ENCODE assay signal across 20 cellular contexts in the genomic region with DNA sequence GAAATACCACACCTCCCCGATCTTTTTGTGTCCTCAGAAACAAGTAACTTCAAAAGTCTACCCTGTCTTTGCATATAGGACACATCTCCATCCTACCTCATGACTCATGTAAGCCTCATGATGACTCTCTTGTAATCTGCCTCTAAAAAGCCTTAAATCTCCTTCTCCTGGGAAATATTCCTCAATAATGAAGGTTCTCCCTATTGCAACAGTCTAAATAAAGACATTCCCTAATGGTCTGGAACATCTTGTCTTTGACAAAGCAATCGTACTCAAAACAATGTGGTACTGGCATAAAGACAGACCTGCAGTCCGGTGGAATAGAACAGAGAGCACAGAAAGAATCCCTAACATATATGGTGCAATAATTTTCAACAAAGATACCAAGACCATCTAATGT.
DNase-seq lines count a peak whose midpoint lies in the region; ATAC-seq and TF ChIP-seq lines count a peak whose summit lies in the region.
"Had no signal": no experiment of that assay in that cellular context is flagged by ENCODE, and none has a peak within 500 bp of the region (broad histone marks: within the 10 kb centered on the region; RNA-seq: fewer than 3 reads in every experiment).

No MANE protein-coding gene starts in this region.

- no peak overlapping the region for H3K9ac ChIP-seq in GM23248

- H3K4me1 ChIP-seq in ACC112 (ENCODE audit: control insufficient read depth, insufficient read depth, low read length, unreplicated experiment) = peaks cover 6% of the 10 kb centered on the region
- peaks cover 3% of the 10 kb centered on the region; the same call in 1 of the 2 replicates for H3K4me1 ChIP-seq in GM23248 (ENCODE audit: insufficient read depth)
- no peaks in the 10 kb centered on the region for H3K4me1 ChIP-seq in ovary (ENCODE audit: insufficient read depth)
- H3K4me1 ChIP-seq in spleen = no peaks in the 10 kb centered on the region
- H3K4me1 ChIP-seq: right lobe of liver, vagina had no signal

- no peaks in the 10 kb centered on the region for H3K9me2 ChIP-seq in GM23248 (ENCODE audit: insufficient read depth)

- no peak overlapping the region for H3K4me2 ChIP-seq in GM23248 (ENCODE audit: unreplicated experiment)

- intact Hi-C loops in ovary (cut with DNase I) (no loop called here), spleen (cut with DNase I; ENCODE audit: low total_unique reads) (no loop called here)

- H3K79me2 ChIP-seq in ACC112 (ENCODE audit: control insufficient read depth, insufficient read depth, low read length, unreplicated experiment) (no peaks in the 10 kb centered on the region), GM23248 (ENCODE audit: insufficient read depth) (no peaks in the 10 kb centered on the region)

- H3K27me3 ChIP-seq in ACC112 (ENCODE audit: insufficient read depth, low read length) (no peaks in the 10 kb centered on the region), GM23248 (replicated peaks; ENCODE audit: insufficient read depth) (no peaks in the 10 kb centered on the region), ovary (no peaks in the 10 kb centered on the region), spleen (replicated peaks in 1 of 7) (no peaks in the 10 kb centered on the region)
- H3K27me3 ChIP-seq: neutrophil, right lobe of liver, vagina had no signal

- WGBS in GM23248 (ENCODE audit: low coverage in 1 of 2, low lambda C conversion rate in 2 of 2, missing lambda C conversion rate in 2 of 2), 2 experiments = 5% methylated on average over 3 of the region's 3 CpGs
- WGBS in ovary, 3 donors = 30 to 38% (median 36%) methylated on average over 3 of the region's 3 CpGs
- 60 to 97% (median 91%) methylated on average over 3 of the region's 3 CpGs for WGBS in spleen, 5 donors

- no peak for TF ChIP-seq CTCF in foreskin fibroblast (IDR thresholded peaks at IDR 0.05; ENCODE audit: low read depth, low read length)
- TF ChIP-seq CTCF in ovary (IDR thresholded peaks at IDR 0.05) = no peak
- TF ChIP-seq CTCF in spleen (IDR thresholded peaks at IDR 0.05 in 8 of 11, conservative IDR thresholded peaks at IDR 0.05 in 3 of 11) = no peak

- no peak for ATAC-seq in HG02571 (IDR thresholded peaks at IDR 0.05; ENCODE audit: unreplicated experiment)
- no peak for ATAC-seq in GM21390 (IDR thresholded peaks at IDR 0.05; ENCODE audit: unreplicated experiment)
- ATAC-seq: activated CD4-positive, alpha-beta T cell treated with anti-CD3 and anti-CD28 coated beads for 36 hours; right lobe of liver; SK-N-SH treated with all-trans-retinoic acid at 6 μM for 48 hours had no signal

- no peak for TF ChIP-seq EP300 in ovary (IDR thresholded peaks at IDR 0.05)

- H2AFZ ChIP-seq in ACC112 (ENCODE audit: low read length, unreplicated experiment) (peak overlapping the region; percentile 60), GM23248 (no peak overlapping the region)

- H3K9me3 ChIP-seq in GM23248 (ENCODE audit: low read depth) = no peaks in the 10 kb centered on the region
- no peaks in the 10 kb centered on the region for H3K9me3 ChIP-seq in ovary
- H3K9me3 ChIP-seq in spleen = no peaks in the 10 kb centered on the region
- H3K9me3 ChIP-seq: neutrophil, right lobe of liver, vagina had no signal

- in situ Hi-C loops in GM23248 (cut with MboI) = loop anchor here (25.0 kb wide), 1 partner anchor 537 kb away; no protein-coding TSS in a partner anchor

- H3K36me3 ChIP-seq in ACC112 (ENCODE audit: insufficient read depth, low read length) (no peaks in the 10 kb centered on the region), GM23248 (ENCODE audit: low read depth) (no peaks in the 10 kb centered on the region), ovary (no peaks in the 10 kb centered on the region), spleen (no peaks in the 10 kb centered on the region)
- H3K36me3 ChIP-seq: neutrophil, right lobe of liver, vagina had no signal

- H3K4me3 ChIP-seq in ACC112 (ENCODE audit: low read depth, low read length) = peak overlapping the region; percentile 34; the same call in 1 of the 2 replicates
- H3K4me3 ChIP-seq in GM23248 = no peak overlapping the region
- H3K4me3 ChIP-seq in foreskin fibroblast (ENCODE audit: low read depth in 1 of 2, low read length in 2 of 2) = no peak overlapping the region
- H3K4me3 ChIP-seq in ovary = no peak overlapping the region
- no peak overlapping the region for H3K4me3 ChIP-seq in spleen
- H3K4me3 ChIP-seq: right lobe of liver, vagina had no signal

- peaks cover 17% of the 10 kb centered on the region; the same call in 1 of the 2 replicates for H3F3A ChIP-seq in GM23248 (ENCODE audit: insufficient read depth)

- no peaks in the 10 kb centered on the region for H4K20me1 ChIP-seq in GM23248 (ENCODE audit: insufficient read depth)

- DNase-seq in GM23248 (peak; percentile 64), amniotic epithelial cell (ENCODE audit: low read depth) (peak; percentile 94), foreskin fibroblast (peak; percentile 45 to 64), ovary (no peak), spleen (no peak)
- DNase-seq: ACHN; activated CD4-positive, alpha-beta T cell treated with anti-CD3 and anti-CD28 coated beads for 36 hours; activated CD8-positive, alpha-beta memory T cell treated with anti-CD3 and anti-CD28 coated beads, Interleukin-2, amount 50 U/mL, for 4 hours; activated naive CD4-positive, alpha-beta T cell treated with Interleukin-2 at 50 U/mL for 16 hours; CD4-positive, alpha-beta memory T cell; dermis blood vessel endothelial cell; NCI-H526; right lobe of liver had no signal

- TF ChIP-seq POLR2A in ovary (IDR thresholded peaks at IDR 0.05) (no peak), spleen (IDR thresholded peaks at IDR 0.05) (no peak)

- H3K27ac ChIP-seq in ACC112 (ENCODE audit: low read depth, low read length) = peak overlapping the region; percentile 72
- peak overlapping the region; percentile 45 for H3K27ac ChIP-seq in GM23248
- H3K27ac ChIP-seq in ovary = no peak overlapping the region
- H3K27ac ChIP-seq in spleen = no peak overlapping the region
- H3K27ac ChIP-seq: epithelial cell of prostate, neutrophil, right lobe of liver, vagina had no signal

Comparison
In these comparisons a context has a peak if more than half of its experiments do, and no peak if none do; other contexts are left out.
1. H3K27ac ChIP-seq: peak in ACC112 (single experiment) and GM23248 (single experiment); none in ovary (0 of 2) and spleen (0 of 8).
2. DNase-seq: peak in GM23248 (single experiment), amniotic epithelial cell (single experiment) and foreskin fibroblast (2 of 2); none in ovary (0 of 5) and spleen (single experiment).